In the genomic region with DNA sequence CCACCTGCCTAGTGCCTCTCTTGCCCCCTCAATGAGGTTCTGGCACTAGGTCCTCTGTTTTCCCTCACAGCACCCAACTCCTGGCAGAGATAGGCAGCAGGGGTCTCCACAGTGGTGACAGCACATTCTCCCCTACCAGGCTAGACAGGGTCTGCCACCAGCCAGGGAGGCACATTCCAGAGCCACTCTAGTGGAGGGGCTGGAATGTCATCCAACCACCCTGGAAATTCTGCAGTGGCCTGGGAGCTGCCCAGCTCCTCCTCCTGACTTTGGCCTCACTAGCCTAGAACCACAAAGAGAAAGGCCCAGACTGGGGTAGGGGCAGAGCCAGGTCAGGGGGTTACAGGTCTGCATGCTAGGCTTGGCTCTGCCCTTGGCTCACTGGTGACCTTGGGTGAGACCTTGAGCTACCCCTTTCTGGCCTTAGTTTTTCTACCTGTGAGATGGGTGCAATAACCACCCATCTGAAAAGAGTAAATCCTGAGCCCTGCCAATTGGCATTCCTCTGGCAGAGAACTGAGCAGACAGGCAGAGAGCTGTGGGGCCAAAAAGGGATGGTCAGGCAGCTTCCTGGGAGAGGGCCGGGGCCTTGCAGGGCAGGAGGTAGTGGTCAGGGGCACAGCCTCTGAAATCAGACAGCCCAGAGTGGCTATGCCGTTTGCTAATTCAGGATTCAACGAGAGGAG, we compare ENCODE assay signal across 3 cellular contexts.
TF ChIP-seq lines count a peak whose summit lies in the region.

No MANE protein-coding gene starts in this region.

TF ChIP-seq in SK-N-SH, 30 proteins besides CTCF, POLR2A, EP300 and RAD21:
- TF ChIP-seq NRF1 (IDR thresholded peaks at IDR 0.05; ENCODE audit: low read depth, low read length) = no peak
- no peak for TF ChIP-seq SIN3A (IDR thresholded peaks at IDR 0.05; ENCODE audit: borderline replicate concordance, low read depth, low read length)
- TF ChIP-seq EZH2phosphoT487 (IDR thresholded peaks at IDR 0.05; ENCODE audit: borderline replicate concordance, low read depth) = no peak
- TF ChIP-seq SMC3 (IDR thresholded peaks at IDR 0.05; ENCODE audit: low read depth, low read length) = no peak
TF ChIP-seq in SK-N-SH: peak in this region for 0.

TF ChIP-seq in SK-N-SH treated with all-trans-retinoic acid at 6 μM for 48 hours, 23 proteins besides CTCF, POLR2A, EP300 and RAD21:
- TF ChIP-seq, protein P1, sequence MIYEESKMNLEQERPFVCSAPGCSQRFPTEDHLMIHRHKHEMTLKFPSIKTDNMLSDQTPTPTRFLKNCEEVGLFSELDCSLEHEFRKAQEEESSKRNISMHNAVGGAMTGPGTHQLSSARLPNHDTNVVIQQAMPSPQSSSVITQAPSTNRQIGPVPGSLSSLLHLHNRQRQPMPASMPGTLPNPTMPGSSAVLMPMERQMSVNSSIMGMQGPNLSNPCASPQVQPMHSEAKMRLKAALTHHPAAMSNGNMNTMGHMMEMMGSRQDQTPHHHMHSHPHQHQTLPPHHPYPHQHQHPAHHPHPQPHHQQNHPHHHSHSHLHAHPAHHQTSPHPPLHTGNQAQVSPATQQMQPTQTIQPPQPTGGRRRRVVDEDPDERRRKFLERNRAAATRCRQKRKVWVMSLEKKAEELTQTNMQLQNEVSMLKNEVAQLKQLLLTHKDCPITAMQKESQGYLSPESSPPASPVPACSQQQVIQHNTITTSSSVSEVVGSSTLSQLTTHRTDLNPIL (CRISPR knock-in tag; IDR thresholded peaks at IDR 0.05; ENCODE audit: low read depth) = no peak
- TF ChIP-seq POU6F1 (CRISPR knock-in tag; IDR thresholded peaks at IDR 0.05; ENCODE audit: borderline replicate concordance, low read depth) (no peak), PPARA (CRISPR knock-in tag; IDR thresholded peaks at IDR 0.05; ENCODE audit: borderline replicate concordance) (no peak), ESRRG (CRISPR knock-in tag; IDR thresholded peaks at IDR 0.05) (no peak), TSHZ2 (CRISPR knock-in tag; IDR thresholded peaks at IDR 0.05) (no peak), ARNTL (CRISPR knock-in tag; IDR thresholded peaks at IDR 0.05; ENCODE audit: borderline replicate concordance, low read depth) (no peak), ZFP30 (CRISPR knock-in tag; IDR thresholded peaks at IDR 0.05) (no peak)
- TF ChIP-seq, protein P2, sequence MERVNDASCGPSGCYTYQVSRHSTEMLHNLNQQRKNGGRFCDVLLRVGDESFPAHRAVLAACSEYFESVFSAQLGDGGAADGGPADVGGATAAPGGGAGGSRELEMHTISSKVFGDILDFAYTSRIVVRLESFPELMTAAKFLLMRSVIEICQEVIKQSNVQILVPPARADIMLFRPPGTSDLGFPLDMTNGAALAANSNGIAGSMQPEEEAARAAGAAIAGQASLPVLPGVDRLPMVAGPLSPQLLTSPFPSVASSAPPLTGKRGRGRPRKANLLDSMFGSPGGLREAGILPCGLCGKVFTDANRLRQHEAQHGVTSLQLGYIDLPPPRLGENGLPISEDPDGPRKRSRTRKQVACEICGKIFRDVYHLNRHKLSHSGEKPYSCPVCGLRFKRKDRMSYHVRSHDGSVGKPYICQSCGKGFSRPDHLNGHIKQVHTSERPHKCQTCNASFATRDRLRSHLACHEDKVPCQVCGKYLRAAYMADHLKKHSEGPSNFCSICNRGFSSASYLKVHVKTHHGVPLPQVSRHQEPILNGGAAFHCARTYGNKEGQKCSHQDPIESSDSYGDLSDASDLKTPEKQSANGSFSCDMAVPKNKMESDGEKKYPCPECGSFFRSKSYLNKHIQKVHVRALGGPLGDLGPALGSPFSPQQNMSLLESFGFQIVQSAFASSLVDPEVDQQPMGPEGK (CRISPR knock-in tag; IDR thresholded peaks at IDR 0.05; ENCODE audit: borderline replicate concordance) = no peak

TF ChIP-seq in H1, 55 proteins besides CTCF, POLR2A, EP300 and RAD21:
- peak; percentile 85 for TF ChIP-seq TEAD4 (IDR thresholded peaks at IDR 0.05; ENCODE audit: low read depth, low read length)
- no peak for TF ChIP-seq BCL11A (IDR thresholded peaks at IDR 0.05; ENCODE audit: low read depth in 2 of 2, low read length in 2 of 2)
- peak; percentile 61; the same call in 1 of the 2 replicates for TF ChIP-seq KDM1A (IDR thresholded peaks at IDR 0.05; ENCODE audit: borderline replicate concordance, low read length)
